ENCODE assay signal across 2 cellular contexts in genomic region chr3:99250821-99251355, GRCh38.
TF ChIP-seq lines count a peak whose summit lies in the region.

No MANE protein-coding gene starts in this region.

TF ChIP-seq in liver, 16 proteins besides CTCF, POLR2A, EP300 and RAD21 (continued from another document):
- TF ChIP-seq REST (IDR thresholded peaks at IDR 0.05) (no peak), YY1 (IDR thresholded peaks at IDR 0.05) (no peak), FOXA1 (IDR thresholded peaks at IDR 0.05) (no peak), ZBTB33 (IDR thresholded peaks at IDR 0.05) (no peak), GABPA (IDR thresholded peaks at IDR 0.05 in 1 of 2, conservative IDR thresholded peaks at IDR 0.05 in 1 of 2) (no peak), MAX (IDR thresholded peaks at IDR 0.05) (no peak), JUND (IDR thresholded peaks at IDR 0.05) (no peak)

TF ChIP-seq in HepG2, 621 proteins besides CTCF, POLR2A, EP300 and RAD21 (continued from another document):
- no peak for TF ChIP-seq ZNF512B (CRISPR knock-in tag; IDR thresholded peaks at IDR 0.05; ENCODE audit: borderline replicate concordance)
- no peak for TF ChIP-seq HMGXB4 (CRISPR knock-in tag; IDR thresholded peaks at IDR 0.05; ENCODE audit: borderline replicate concordance in 1 of 2, low read depth in 1 of 2)
- TF ChIP-seq GZF1 (CRISPR knock-in tag; IDR thresholded peaks at IDR 0.05), result no peak
- no peak for TF ChIP-seq ZNF670 (CRISPR knock-in tag; IDR thresholded peaks at IDR 0.05; ENCODE audit: borderline replicate concordance)
